ENCODE assay signal across 13 cellular contexts in the genomic region with DNA sequence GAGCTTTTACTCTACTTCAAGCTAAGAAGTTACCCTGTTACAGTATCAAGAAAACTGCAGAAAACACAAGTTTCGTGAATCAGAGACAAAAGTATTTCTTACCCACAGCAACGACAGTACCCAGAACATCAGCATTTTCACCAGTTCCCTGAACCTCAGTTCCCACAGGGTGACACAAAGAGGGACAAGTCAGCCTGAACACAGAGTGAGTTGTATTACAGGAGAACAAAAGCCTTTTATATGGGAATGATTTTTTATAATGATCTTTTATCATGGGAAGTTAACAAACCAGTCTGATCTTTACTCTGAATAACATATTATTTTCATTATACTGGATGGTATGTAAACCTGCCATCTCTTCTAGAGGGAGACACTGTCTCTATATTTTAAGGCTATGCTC.
DNase-seq lines count a peak whose midpoint lies in the region; ATAC-seq and TF ChIP-seq lines count a peak whose summit lies in the region.
"Had no signal": no experiment of that assay in that cellular context is flagged by ENCODE, and none has a peak within 500 bp of the region (broad histone marks: within the 10 kb centered on the region; RNA-seq: fewer than 3 reads in every experiment).

No MANE protein-coding gene starts in this region.

- H3K9me3 Mint-ChIP-seq in GM23338 = peaks cover 27% of the 10 kb centered on the region

- H3K9me2 ChIP-seq in GM23338 (ENCODE audit: insufficient read depth) = no peaks in the 10 kb centered on the region

- ATAC-seq in GM23338 (no peak), GM21529 (IDR thresholded peaks at IDR 0.05; ENCODE audit: unreplicated experiment) (no peak)

- no peak overlapping the region for H3K4me3 Mint-ChIP-seq in GM23338
- H3K4me3 Mint-ChIP-seq: CD4-positive, CD25-positive, alpha-beta regulatory T cell; CD8-positive, alpha-beta memory T cell; H9 had no signal

- peaks cover 19% of the 10 kb centered on the region for H3K36me3 Mint-ChIP-seq in GM23338 (ENCODE audit: low read depth)
- H3K36me3 Mint-ChIP-seq: CD4-positive, CD25-positive, alpha-beta regulatory T cell had no signal

- peak overlapping the region; percentile 21; the same call in 1 of the 2 replicates for H2AFZ ChIP-seq in GM23338

- TF ChIP-seq CTCF in GM23338 (conservative IDR thresholded peaks at IDR 0.05; ENCODE audit: low read depth in 2 of 2) = no peak

- H3K4me1 ChIP-seq in GM23338 (ENCODE audit: insufficient read depth) = no peaks in the 10 kb centered on the region
- H3K4me1 ChIP-seq: BE2C, Caco-2 had no signal

- no peaks in the 10 kb centered on the region for H3K79me2 ChIP-seq in GM23338 (replicated peaks; ENCODE audit: insufficient read depth)

- no peaks in the 10 kb centered on the region for H3F3A ChIP-seq in GM23338 (replicated peaks; ENCODE audit: low read depth)

- no peak overlapping the region for H3K27ac ChIP-seq in GM23338 (ENCODE audit: low read depth)

- no peaks in the 10 kb centered on the region for H3K4me1 Mint-ChIP-seq in GM23338
- H3K4me1 Mint-ChIP-seq: CD4-positive, CD25-positive, alpha-beta regulatory T cell; CD8-positive, alpha-beta memory T cell had no signal

- no peak overlapping the region for H3K4me3 ChIP-seq in GM23338

- H3K36me3 ChIP-seq in GM23338 (ENCODE audit: insufficient read depth) = no peaks in the 10 kb centered on the region
- H3K36me3 ChIP-seq: BE2C had no signal

- no peak overlapping the region for H3K27ac Mint-ChIP-seq in GM23338
- H3K27ac Mint-ChIP-seq: CD4-positive, CD25-positive, alpha-beta regulatory T cell; CD8-positive, alpha-beta memory T cell; H9 had no signal

- DNase-seq in GM23338 (ENCODE audit: low spot score) = no peak
- peak; percentile 69 for DNase-seq in globus pallidus (ENCODE audit: low spot score)
- DNase-seq in pons (ENCODE audit: low spot score) = peak; percentile 91
- no peak for DNase-seq in HT-29 (ENCODE audit: low spot score)
- no peak for DNase-seq in activated effector memory CD4-positive, alpha-beta T cell treated with anti-CD3 and anti-CD28 coated beads, Interleukin-2, amount 50 U/mL, for 16 hours
- DNase-seq: BE2C; Caco-2; CD4-positive, CD25-positive, alpha-beta regulatory T cell; CD8-positive, alpha-beta memory T cell; DMS79; GDM1; H9 had no signal

- no peaks in the 10 kb centered on the region for H3K27me3 ChIP-seq in GM23338 (ENCODE audit: insufficient read depth)
- H3K27me3 ChIP-seq: BE2C had no signal

- H4K20me1 ChIP-seq in GM23338 (replicated peaks; ENCODE audit: insufficient read depth) = no peaks in the 10 kb centered on the region

- no peak overlapping the region for H3K4me2 ChIP-seq in GM23338

- peaks cover 4% of the 10 kb centered on the region for H3K27me3 Mint-ChIP-seq in GM23338 (ENCODE audit: insufficient read depth, low read depth, poor library complexity)
- H3K27me3 Mint-ChIP-seq: CD4-positive, CD25-positive, alpha-beta regulatory T cell had no signal

TF ChIP-seq in GM23338, 12 proteins besides CTCF, POLR2A, EP300 and RAD21 (continues in another document):
- TF ChIP-seq, protein P1, sequence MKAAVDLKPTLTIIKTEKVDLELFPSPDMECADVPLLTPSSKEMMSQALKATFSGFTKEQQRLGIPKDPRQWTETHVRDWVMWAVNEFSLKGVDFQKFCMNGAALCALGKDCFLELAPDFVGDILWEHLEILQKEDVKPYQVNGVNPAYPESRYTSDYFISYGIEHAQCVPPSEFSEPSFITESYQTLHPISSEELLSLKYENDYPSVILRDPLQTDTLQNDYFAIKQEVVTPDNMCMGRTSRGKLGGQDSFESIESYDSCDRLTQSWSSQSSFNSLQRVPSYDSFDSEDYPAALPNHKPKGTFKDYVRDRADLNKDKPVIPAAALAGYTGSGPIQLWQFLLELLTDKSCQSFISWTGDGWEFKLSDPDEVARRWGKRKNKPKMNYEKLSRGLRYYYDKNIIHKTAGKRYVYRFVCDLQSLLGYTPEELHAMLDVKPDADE (IDR thresholded peaks at IDR 0.05) = no peak
- TF ChIP-seq EZH2 (IDR thresholded peaks at IDR 0.05; ENCODE audit: low read depth, unreplicated experiment) = no peak
- TF ChIP-seq, protein P2, sequence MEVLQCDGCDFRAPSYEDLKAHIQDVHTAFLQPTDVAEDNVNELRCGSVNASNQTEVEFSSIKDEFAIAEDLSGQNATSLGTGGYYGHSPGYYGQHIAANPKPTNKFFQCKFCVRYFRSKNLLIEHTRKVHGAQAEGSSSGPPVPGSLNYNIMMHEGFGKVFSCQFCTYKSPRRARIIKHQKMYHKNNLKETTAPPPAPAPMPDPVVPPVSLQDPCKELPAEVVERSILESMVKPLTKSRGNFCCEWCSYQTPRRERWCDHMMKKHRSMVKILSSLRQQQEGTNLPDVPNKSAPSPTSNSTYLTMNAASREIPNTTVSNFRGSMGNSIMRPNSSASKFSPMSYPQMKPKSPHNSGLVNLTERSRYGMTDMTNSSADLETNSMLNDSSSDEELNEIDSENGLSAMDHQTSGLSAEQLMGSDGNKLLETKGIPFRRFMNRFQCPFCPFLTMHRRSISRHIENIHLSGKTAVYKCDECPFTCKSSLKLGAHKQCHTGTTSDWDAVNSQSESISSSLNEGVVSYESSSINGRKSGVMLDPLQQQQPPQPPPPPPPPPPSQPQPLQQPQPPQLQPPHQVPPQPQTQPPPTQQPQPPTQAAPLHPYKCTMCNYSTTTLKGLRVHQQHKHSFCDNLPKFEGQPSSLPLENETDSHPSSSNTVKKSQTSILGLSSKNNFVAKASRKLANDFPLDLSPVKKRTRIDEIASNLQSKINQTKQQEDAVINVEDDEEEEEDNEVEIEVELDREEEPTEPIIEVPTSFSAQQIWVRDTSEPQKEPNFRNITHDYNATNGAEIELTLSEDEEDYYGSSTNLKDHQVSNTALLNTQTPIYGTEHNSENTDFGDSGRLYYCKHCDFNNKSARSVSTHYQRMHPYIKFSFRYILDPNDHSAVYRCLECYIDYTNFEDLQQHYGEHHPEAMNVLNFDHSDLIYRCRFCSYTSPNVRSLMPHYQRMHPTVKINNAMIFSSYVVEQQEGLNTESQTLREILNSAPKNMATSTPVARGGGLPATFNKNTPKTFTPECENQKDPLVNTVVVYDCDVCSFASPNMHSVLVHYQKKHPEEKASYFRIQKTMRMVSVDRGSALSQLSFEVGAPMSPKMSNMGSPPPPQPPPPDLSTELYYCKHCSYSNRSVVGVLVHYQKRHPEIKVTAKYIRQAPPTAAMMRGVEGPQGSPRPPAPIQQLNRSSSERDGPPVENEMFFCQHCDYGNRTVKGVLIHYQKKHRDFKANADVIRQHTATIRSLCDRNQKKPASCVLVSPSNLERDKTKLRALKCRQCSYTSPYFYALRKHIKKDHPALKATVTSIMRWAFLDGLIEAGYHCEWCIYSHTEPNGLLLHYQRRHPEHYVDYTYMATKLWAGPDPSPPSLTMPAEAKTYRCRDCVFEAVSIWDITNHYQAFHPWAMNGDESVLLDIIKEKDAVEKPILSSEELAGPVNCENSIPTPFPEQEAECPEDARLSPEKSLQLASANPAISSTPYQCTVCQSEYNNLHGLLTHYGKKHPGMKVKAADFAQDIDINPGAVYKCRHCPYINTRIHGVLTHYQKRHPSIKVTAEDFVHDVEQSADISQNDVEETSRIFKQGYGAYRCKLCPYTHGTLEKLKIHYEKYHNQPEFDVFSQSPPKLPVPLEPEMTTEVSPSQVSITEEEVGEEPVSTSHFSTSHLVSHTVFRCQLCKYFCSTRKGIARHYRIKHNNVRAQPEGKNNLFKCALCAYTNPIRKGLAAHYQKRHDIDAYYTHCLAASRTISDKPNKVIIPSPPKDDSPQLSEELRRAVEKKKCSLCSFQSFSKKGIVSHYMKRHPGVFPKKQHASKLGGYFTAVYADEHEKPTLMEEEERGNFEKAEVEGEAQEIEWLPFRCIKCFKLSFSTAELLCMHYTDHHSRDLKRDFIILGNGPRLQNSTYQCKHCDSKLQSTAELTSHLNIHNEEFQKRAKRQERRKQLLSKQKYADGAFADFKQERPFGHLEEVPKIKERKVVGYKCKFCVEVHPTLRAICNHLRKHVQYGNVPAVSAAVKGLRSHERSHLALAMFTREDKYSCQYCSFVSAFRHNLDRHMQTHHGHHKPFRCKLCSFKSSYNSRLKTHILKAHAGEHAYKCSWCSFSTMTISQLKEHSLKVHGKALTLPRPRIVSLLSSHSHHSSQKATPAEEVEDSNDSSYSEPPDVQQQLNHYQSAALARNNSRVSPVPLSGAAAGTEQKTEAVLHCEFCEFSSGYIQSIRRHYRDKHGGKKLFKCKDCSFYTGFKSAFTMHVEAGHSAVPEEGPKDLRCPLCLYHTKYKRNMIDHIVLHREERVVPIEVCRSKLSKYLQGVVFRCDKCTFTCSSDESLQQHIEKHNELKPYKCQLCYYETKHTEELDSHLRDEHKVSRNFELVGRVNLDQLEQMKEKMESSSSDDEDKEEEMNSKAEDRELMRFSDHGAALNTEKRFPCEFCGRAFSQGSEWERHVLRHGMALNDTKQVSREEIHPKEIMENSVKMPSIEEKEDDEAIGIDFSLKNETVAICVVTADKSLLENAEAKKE (CRISPR knock-in tag; IDR thresholded peaks at IDR 0.05) = no peak
- TF ChIP-seq ZNF331 (CRISPR knock-in tag; IDR thresholded peaks at IDR 0.05; ENCODE audit: low read depth) = no peak
- TF ChIP-seq STAT1 (IDR thresholded peaks at IDR 0.05; ENCODE audit: unreplicated experiment) = no peak
- TF ChIP-seq, protein P3, sequence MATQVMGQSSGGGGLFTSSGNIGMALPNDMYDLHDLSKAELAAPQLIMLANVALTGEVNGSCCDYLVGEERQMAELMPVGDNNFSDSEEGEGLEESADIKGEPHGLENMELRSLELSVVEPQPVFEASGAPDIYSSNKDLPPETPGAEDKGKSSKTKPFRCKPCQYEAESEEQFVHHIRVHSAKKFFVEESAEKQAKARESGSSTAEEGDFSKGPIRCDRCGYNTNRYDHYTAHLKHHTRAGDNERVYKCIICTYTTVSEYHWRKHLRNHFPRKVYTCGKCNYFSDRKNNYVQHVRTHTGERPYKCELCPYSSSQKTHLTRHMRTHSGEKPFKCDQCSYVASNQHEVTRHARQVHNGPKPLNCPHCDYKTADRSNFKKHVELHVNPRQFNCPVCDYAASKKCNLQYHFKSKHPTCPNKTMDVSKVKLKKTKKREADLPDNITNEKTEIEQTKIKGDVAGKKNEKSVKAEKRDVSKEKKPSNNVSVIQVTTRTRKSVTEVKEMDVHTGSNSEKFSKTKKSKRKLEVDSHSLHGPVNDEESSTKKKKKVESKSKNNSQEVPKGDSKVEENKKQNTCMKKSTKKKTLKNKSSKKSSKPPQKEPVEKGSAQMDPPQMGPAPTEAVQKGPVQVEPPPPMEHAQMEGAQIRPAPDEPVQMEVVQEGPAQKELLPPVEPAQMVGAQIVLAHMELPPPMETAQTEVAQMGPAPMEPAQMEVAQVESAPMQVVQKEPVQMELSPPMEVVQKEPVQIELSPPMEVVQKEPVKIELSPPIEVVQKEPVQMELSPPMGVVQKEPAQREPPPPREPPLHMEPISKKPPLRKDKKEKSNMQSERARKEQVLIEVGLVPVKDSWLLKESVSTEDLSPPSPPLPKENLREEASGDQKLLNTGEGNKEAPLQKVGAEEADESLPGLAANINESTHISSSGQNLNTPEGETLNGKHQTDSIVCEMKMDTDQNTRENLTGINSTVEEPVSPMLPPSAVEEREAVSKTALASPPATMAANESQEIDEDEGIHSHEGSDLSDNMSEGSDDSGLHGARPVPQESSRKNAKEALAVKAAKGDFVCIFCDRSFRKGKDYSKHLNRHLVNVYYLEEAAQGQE (IDR thresholded peaks at IDR 0.05; ENCODE audit: unreplicated experiment) = no peak
- no peak for TF ChIP-seq POLR2AphosphoS5 (IDR thresholded peaks at IDR 0.05; ENCODE audit: low read depth)

Comparison
In these comparisons a context has a peak if more than half of its experiments do, and no peak if none do; other contexts are left out.
1. DNase-seq: peak in globus pallidus (single experiment) and pons (single experiment); none in GM23338 (single experiment), HT-29 (single experiment) and activated effector memory CD4-positive, alpha-beta T cell treated with anti-CD3 and anti-CD28 coated beads, Interleukin-2, amount 50 U/mL, for 16 hours (single experiment).